8 cellular contexts compared by ENCODE assay signal in the genomic region with DNA sequence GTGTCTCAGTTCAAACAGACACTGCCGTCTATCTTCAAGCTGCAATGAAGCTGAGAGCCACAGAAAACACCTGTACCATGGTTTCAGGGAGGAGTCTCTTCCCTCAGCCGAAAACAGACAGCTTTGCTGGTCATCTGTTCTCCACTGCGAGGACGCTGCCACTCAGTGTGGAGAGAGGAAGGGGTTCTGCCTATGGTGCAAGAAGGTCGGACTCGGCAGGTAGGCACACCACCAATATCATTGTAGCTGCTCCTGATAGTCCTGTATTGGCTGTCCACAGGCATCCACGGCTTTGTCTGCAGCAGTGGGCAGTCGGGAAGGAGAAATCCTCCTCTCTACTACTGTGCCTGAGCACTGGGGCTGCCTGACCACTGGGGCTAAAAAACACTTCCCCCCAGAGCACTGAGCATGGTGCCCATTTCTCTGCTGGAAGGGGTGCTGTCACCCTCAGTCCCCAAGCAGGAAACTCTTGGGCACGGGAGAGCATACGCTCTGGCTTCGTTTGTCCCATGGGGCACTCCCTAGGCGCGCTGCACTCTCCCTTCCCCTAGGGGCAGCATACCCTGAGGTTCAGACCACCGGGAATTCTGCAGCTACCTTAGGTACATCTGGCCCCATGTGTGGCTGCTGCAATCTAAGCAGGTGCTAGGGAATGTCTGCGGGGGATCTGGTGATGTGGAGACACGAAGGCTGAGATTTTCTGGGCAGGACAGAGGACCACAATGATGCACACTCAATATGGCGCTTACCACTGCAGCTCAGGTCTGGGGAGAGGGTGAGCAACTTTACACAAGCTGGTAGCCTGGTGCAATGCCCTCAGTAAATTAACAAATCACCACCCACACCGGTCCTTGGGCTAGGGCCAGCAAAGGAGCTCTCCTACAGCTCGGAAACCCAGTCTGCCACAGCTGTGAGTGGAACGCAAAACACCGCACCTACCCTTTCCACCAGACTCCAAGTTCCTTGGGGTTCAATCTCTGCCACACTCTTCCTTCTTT.
DNase-seq lines count a peak whose midpoint lies in the region; ATAC-seq and TF ChIP-seq lines count a peak whose summit lies in the region.

No MANE protein-coding gene starts in this region.

- H3K36me3 Mint-ChIP-seq in natural killer cell treated with Interleukin-12 subunit alpha and Interleukin-12 subunit beta and Interleukin-15 and Interleukin-18, amount 100 ng/mL, for 72 hours = no peaks in the 10 kb centered on the region

- no peak for DNase-seq in AG04450 (ENCODE audit: low read depth, low spot score)
- DNase-seq in SHP77 (lab: John Stamatoyannopoulos, UW) = peak; percentile 53 to 66
- no peak for DNase-seq in left ventricle myocardium inferior
- DNase-seq in NCI-H446 (lab: John Stamatoyannopoulos, UW) = no peak
- DNase-seq in natural killer cell treated with Interleukin-12 subunit alpha and Interleukin-12 subunit beta and Interleukin-15 and Interleukin-18, amount 100 ng/mL, for 72 hours (ENCODE audit: low spot score) = no peak

- H3K27me3 ChIP-seq in AG04450 (ENCODE audit: control insufficient read depth, insufficient read depth, low read length) (no peaks in the 10 kb centered on the region), left ventricle myocardium inferior (ENCODE audit: low read depth) (peaks cover 13% of the 10 kb centered on the region), thymus (ENCODE audit: control insufficient read depth, insufficient read depth) (no peaks in the 10 kb centered on the region)

- 39% methylated on average over 21 of the region's 21 CpGs for WGBS in thymus

- peak; percentile 31 for ATAC-seq in GM18867 (IDR thresholded peaks at IDR 0.05; ENCODE audit: unreplicated experiment)
- ATAC-seq in HG03039 (IDR thresholded peaks at IDR 0.05; ENCODE audit: unreplicated experiment) = peak; percentile 2
- no peak for ATAC-seq in natural killer cell treated with Interleukin-12 subunit alpha and Interleukin-12 subunit beta and Interleukin-15 and Interleukin-18, amount 100 ng/mL, for 72 hours

- CTCF ChIA-PET in AG04450 (lab: Charles Lee) = interaction anchor here (0.5 to 1.5 kb wide), 5 partner anchors 13 to 1337 kb away, joined by 3 to 6 read pairs (median 3); no protein-coding TSS in a partner anchor

- POLR2A ChIA-PET in AG04450 (lab: Yijun Ruan, JAX) = no interaction called here

- peaks cover 7% of the 10 kb centered on the region for H3K9me3 Mint-ChIP-seq in natural killer cell treated with Interleukin-12 subunit alpha and Interleukin-12 subunit beta and Interleukin-15 and Interleukin-18, amount 100 ng/mL, for 72 hours

- H3K4me1 Mint-ChIP-seq in natural killer cell treated with Interleukin-12 subunit alpha and Interleukin-12 subunit beta and Interleukin-15 and Interleukin-18, amount 100 ng/mL, for 72 hours (ENCODE audit: low read depth in 2 of 2) = peaks cover 0 to 4% of the 10 kb centered on the region in 2 donors

- no peaks in the 10 kb centered on the region for H3K36me3 ChIP-seq in left ventricle myocardium inferior
- H3K36me3 ChIP-seq in thymus (ENCODE audit: control insufficient read depth, insufficient read depth) = no peaks in the 10 kb centered on the region

- no peak overlapping the region for H3K27ac ChIP-seq in AG04450 (ENCODE audit: low read depth, low read length)
- no peak overlapping the region for H3K27ac ChIP-seq in left ventricle myocardium inferior (replicated peaks)
- H3K27ac ChIP-seq in thymus (ENCODE audit: low read depth) = no peak overlapping the region

- intact Hi-C loops in left ventricle myocardium inferior (cut with micrococcal nuclease) = no loop called here

- TF ChIP-seq CTCF in AG04450 (IDR thresholded peaks at IDR 0.05; ENCODE audit: low read depth, low read length) (0 out of 2 replicates have a peak, but pooled peaks have one; percentile 2), left ventricle myocardium inferior (IDR thresholded peaks at IDR 0.05; ENCODE audit: borderline replicate concordance) (peak; percentile 14)

- H3K4me1 ChIP-seq in left ventricle myocardium inferior = peaks cover 5% of the 10 kb centered on the region
- H3K4me1 ChIP-seq in thymus (ENCODE audit: control insufficient read depth, insufficient read depth, low read length) = no peaks in the 10 kb centered on the region

- no peak overlapping the region for H3K27ac Mint-ChIP-seq in natural killer cell treated with Interleukin-12 subunit alpha and Interleukin-12 subunit beta and Interleukin-15 and Interleukin-18, amount 100 ng/mL, for 72 hours

- H3K27me3 Mint-ChIP-seq in natural killer cell treated with Interleukin-12 subunit alpha and Interleukin-12 subunit beta and Interleukin-15 and Interleukin-18, amount 100 ng/mL, for 72 hours = no peaks in the 10 kb centered on the region

- H3K9me3 ChIP-seq in AG04450 (ENCODE audit: control insufficient read depth, insufficient read depth, low read length) (0 out of 2 replicates have a peak, but pooled peaks cover 4% of the 10 kb centered on the region), left ventricle myocardium inferior (replicated peaks) (no peaks in the 10 kb centered on the region), thymus (ENCODE audit: control insufficient read depth) (no peaks in the 10 kb centered on the region)

- H3K4me3 Mint-ChIP-seq in natural killer cell treated with Interleukin-12 subunit alpha and Interleukin-12 subunit beta and Interleukin-15 and Interleukin-18, amount 100 ng/mL, for 72 hours = no peak overlapping the region

- H3K4me3 ChIP-seq in AG04450 (ENCODE audit: low read depth, low read length) (no peak overlapping the region), left ventricle myocardium inferior (peak overlapping the region; percentile 42), thymus (ENCODE audit: low read length) (peak overlapping the region; percentile 8)

Comparison
In these comparisons a context has a peak if more than half of its experiments do, and no peak if none do; other contexts are left out.
1. DNase-seq: peak in SHP77 (2 of 2); none in AG04450 (single experiment), left ventricle myocardium inferior (single experiment), NCI-H446 (0 of 2) and natural killer cell treated with Interleukin-12 subunit alpha and Interleukin-12 subunit beta and Interleukin-15 and Interleukin-18, amount 100 ng/mL, for 72 hours (single experiment).
2. ATAC-seq: peak in GM18867 (single experiment) and HG03039 (single experiment); none in natural killer cell treated with Interleukin-12 subunit alpha and Interleukin-12 subunit beta and Interleukin-15 and Interleukin-18, amount 100 ng/mL, for 72 hours (0 of 2).